8 cellular contexts compared by ENCODE assay signal in the genomic region with DNA sequence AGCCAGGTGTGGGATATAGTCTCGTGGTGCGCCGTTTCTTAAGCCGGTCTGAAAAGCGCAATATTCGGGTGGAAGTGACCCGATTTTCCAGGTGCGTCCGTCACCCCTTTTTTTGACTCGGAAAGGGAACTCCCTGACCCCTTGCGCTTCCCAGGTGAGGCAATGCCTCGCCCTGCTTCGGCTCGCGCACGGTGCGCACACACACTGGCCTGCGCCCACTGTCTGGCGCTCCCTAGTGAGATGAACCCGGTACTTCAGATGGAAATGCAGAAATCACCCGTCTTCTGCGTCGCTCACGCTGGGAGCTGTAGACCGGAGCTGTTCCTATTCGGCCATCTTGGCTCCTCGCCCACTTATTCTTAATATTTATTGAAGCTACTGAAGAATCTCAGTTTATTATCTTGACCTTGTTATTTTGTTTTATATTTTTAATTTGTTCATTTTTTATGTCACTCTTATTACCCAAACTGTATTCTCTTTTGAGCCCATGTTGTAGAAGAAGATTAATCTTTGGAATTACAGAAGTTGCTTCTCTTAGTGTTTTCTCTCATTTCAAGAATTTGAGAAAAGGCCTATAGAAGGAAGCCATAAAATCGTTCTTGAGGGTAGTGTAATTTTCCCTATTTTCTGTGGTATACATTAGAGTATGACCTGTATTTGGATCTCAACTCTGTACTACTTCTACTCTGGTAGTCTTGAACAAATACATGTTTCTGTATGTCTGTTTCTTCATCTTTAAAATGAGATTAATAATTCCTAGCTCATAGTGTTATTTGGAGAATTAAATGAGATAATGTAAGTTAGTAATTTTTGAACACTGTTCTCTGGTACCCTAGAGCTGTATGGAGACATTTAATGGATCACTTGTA.
DNase-seq lines count a peak whose midpoint lies in the region; TF ChIP-seq lines count a peak whose summit lies in the region.
"Not testable (repeated sequence)": the region's sequence is repeated elsewhere in the genome, so short reads cannot be mapped to it uniquely, and the experiment has no call there.

No MANE protein-coding gene starts in this region.

- H3K4me1 ChIP-seq in HUES6 (ENCODE audit: control insufficient read depth, insufficient read depth, low read length) = peaks cover 23% of the 10 kb centered on the region
- H3K4me1 ChIP-seq in NT2/D1 (ENCODE audit: insufficient read depth, insufficient read length); mucosa of stomach (ENCODE audit: control insufficient read depth, insufficient read depth, low read length): not testable (repeated sequence)
- H3K4me1 ChIP-seq in hepatocyte (ENCODE audit: insufficient read depth) = peaks cover 10% of the 10 kb centered on the region

- peak overlapping the region; percentile 69 for H3K4me2 ChIP-seq in hepatocyte

- H3K36me3 Mint-ChIP-seq in activated T-helper 1 cell treated with anti-CD3 and anti-CD28 coated beads, Interleukin-12 subunit alpha, Interleukin-12 subunit beta, Interleukin-2, Interleukin-4 antibody, amounts not matched to agents 30 ng/mL and 10 ng/mL and 1 ng/mL, durations not matched to agents 14 hours and 24 hours and 36 hours (ENCODE audit: low read depth) = not testable (repeated sequence)
- peaks cover 14% of the 10 kb centered on the region for H3K36me3 Mint-ChIP-seq in dendritic cell treated with granulocyte-macrophage colony-stimulating factor and Interleukin-4, amounts not matched to agents 40 ng/mL and 50 ng/mL, for 4 days (ENCODE audit: low read depth)

- H3K9ac ChIP-seq in HUES6 (ENCODE audit: low read length) (peak overlapping the region; percentile 76), NT2/D1 (ENCODE audit: insufficient read length, low read depth) (peak overlapping the region; percentile 2), mucosa of stomach (ENCODE audit: low read length) (peak overlapping the region; percentile 38)

- H3K27me3 ChIP-seq in HUES6 (ENCODE audit: control insufficient read depth, insufficient read depth, low read length); NT2/D1 (ENCODE audit: insufficient read depth, insufficient read length); hepatocyte; mucosa of stomach (ENCODE audit: control insufficient read depth, insufficient read depth, low read length): not testable (repeated sequence)

- not testable (repeated sequence) for H4K20me1 ChIP-seq in hepatocyte (ENCODE audit: insufficient read depth, poor library complexity, severe bottlenecking)

- H3K36me3 ChIP-seq in HUES6 (ENCODE audit: control insufficient read depth, insufficient read depth, low read length) (peaks cover 13% of the 10 kb centered on the region), NT2/D1 (ENCODE audit: insufficient read depth, insufficient read length, low read length) (peaks cover 13% of the 10 kb centered on the region)
- not testable (repeated sequence) for H3K36me3 ChIP-seq in hepatocyte (replicated peaks; ENCODE audit: insufficient read depth, low read depth); mucosa of stomach (ENCODE audit: control insufficient read depth, insufficient read depth, low read length)

- not testable (repeated sequence) for H3K9me2 ChIP-seq in hepatocyte (replicated peaks; ENCODE audit: insufficient read depth)

- H3K4me3 ChIP-seq in HUES6 (ENCODE audit: low read depth, low read length) = peak overlapping the region; percentile 70
- H3K4me3 ChIP-seq in NT2/D1 (ENCODE audit: insufficient read length, low read depth) = peak overlapping the region; percentile 22
- H3K4me3 ChIP-seq in hepatocyte = peak overlapping the region; percentile 15
- H3K4me3 ChIP-seq in mucosa of stomach (ENCODE audit: low read length) = not testable (repeated sequence)

- not testable (repeated sequence) for DNase-seq in NT2/D1 (ENCODE audit: low read depth, low spot score)
- peak; percentile 22 for DNase-seq in activated T-helper 1 cell treated with anti-CD3 and anti-CD28 coated beads, Interleukin-12 subunit alpha, Interleukin-12 subunit beta, Interleukin-2, Interleukin-4 antibody, amounts not matched to agents 30 ng/mL and 10 ng/mL and 1 ng/mL, durations not matched to agents 14 hours and 24 hours and 36 hours (ENCODE audit: low spot score)
- DNase-seq in hepatocyte (ENCODE audit: low spot score) = peak; percentile 70
- peak; percentile 4 for DNase-seq in stimulated activated CD4-positive, alpha-beta T cell treated with anti-CD3 and anti-CD28 coated beads, Interleukin-1b, Interleukin-23, amount 100 ng/mL, for 48 hours

- peaks cover 12% of the 10 kb centered on the region for H3K79me2 ChIP-seq in hepatocyte

- H3K9me3 ChIP-seq in HUES6 (ENCODE audit: control insufficient read depth, insufficient read depth, low read depth, low read length); NT2/D1 (ENCODE audit: insufficient read depth, low read length); hepatocyte (ENCODE audit: low read depth); mucosa of stomach (ENCODE audit: control insufficient read depth, low read length): not testable (repeated sequence)

- intact Hi-C loops in activated T-helper 1 cell treated with anti-CD3 and anti-CD28 coated beads, Interleukin-12 subunit alpha, Interleukin-12 subunit beta, Interleukin-2, Interleukin-4 antibody, amounts not matched to agents 30 ng/mL and 10 ng/mL and 1 ng/mL, durations not matched to agents 14 hours and 24 hours and 36 hours (cut with micrococcal nuclease) = loop anchor here (5.0 kb wide), 1 partner anchor 33 kb away; no protein-coding TSS in a partner anchor
- intact Hi-C loops in dendritic cell treated with granulocyte-macrophage colony-stimulating factor and Interleukin-4, amounts not matched to agents 40 ng/mL and 50 ng/mL, for 4 days (cut with micrococcal nuclease) = not testable (repeated sequence)

- H2AFZ ChIP-seq in hepatocyte = peak overlapping the region; percentile 51

- H3K27ac Mint-ChIP-seq in activated T-helper 1 cell treated with anti-CD3 and anti-CD28 coated beads, Interleukin-12 subunit alpha, Interleukin-12 subunit beta, Interleukin-2, Interleukin-4 antibody, amounts not matched to agents 30 ng/mL and 10 ng/mL and 1 ng/mL, durations not matched to agents 14 hours and 24 hours and 36 hours = peak overlapping the region; percentile 29
- H3K27ac Mint-ChIP-seq in dendritic cell treated with granulocyte-macrophage colony-stimulating factor and Interleukin-4, amounts not matched to agents 40 ng/mL and 50 ng/mL, for 4 days = peak overlapping the region; percentile 13

- 15% methylated on average over 20 of the region's 28 CpGs for WGBS in hepatocyte (ENCODE audit: low lambda C conversion rate, missing lambda C conversion rate)

- peak; percentile 87 for TF ChIP-seq CTCF in C4-2B (conservative IDR thresholded peaks at IDR 0.05)
- TF ChIP-seq CTCF in hepatocyte (IDR thresholded peaks at IDR 0.05; ENCODE audit: poor library complexity) = peak; percentile 46

- not testable (repeated sequence) for H3K27me3 Mint-ChIP-seq in activated T-helper 1 cell treated with anti-CD3 and anti-CD28 coated beads, Interleukin-12 subunit alpha, Interleukin-12 subunit beta, Interleukin-2, Interleukin-4 antibody, amounts not matched to agents 30 ng/mL and 10 ng/mL and 1 ng/mL, durations not matched to agents 14 hours and 24 hours and 36 hours (ENCODE audit: insufficient read depth); dendritic cell treated with granulocyte-macrophage colony-stimulating factor and Interleukin-4, amounts not matched to agents 40 ng/mL and 50 ng/mL, for 4 days

- H3K9me3 Mint-ChIP-seq in activated T-helper 1 cell treated with anti-CD3 and anti-CD28 coated beads, Interleukin-12 subunit alpha, Interleukin-12 subunit beta, Interleukin-2, Interleukin-4 antibody, amounts not matched to agents 30 ng/mL and 10 ng/mL and 1 ng/mL, durations not matched to agents 14 hours and 24 hours and 36 hours; dendritic cell treated with granulocyte-macrophage colony-stimulating factor and Interleukin-4, amounts not matched to agents 40 ng/mL and 50 ng/mL, for 4 days: not testable (repeated sequence)

- H3K4me3 Mint-ChIP-seq in activated T-helper 1 cell treated with anti-CD3 and anti-CD28 coated beads, Interleukin-12 subunit alpha, Interleukin-12 subunit beta, Interleukin-2, Interleukin-4 antibody, amounts not matched to agents 30 ng/mL and 10 ng/mL and 1 ng/mL, durations not matched to agents 14 hours and 24 hours and 36 hours = peak overlapping the region; percentile 62
- H3K4me3 Mint-ChIP-seq in dendritic cell treated with granulocyte-macrophage colony-stimulating factor and Interleukin-4, amounts not matched to agents 40 ng/mL and 50 ng/mL, for 4 days = peak overlapping the region; percentile 62

- H3K27ac ChIP-seq in C4-2B (peak overlapping the region; percentile 63), HUES6 (ENCODE audit: low read depth, low read length) (peak overlapping the region; percentile 91), hepatocyte (peak overlapping the region; percentile 87)

- H3K4me1 Mint-ChIP-seq in activated T-helper 1 cell treated with anti-CD3 and anti-CD28 coated beads, Interleukin-12 subunit alpha, Interleukin-12 subunit beta, Interleukin-2, Interleukin-4 antibody, amounts not matched to agents 30 ng/mL and 10 ng/mL and 1 ng/mL, durations not matched to agents 14 hours and 24 hours and 36 hours (ENCODE audit: low read depth); dendritic cell treated with granulocyte-macrophage colony-stimulating factor and Interleukin-4, amounts not matched to agents 40 ng/mL and 50 ng/mL, for 4 days (ENCODE audit: low read depth): not testable (repeated sequence)

Comparison
In these comparisons a context has a peak if more than half of its experiments do, and no peak if none do; other contexts are left out.
1. H3K9ac ChIP-seq: peak in every context shown above with its lines; median percentile 76 in HUES6; 38 in mucosa of stomach; 2 in NT2/D1.